Comparison of ENCODE assay signal across 17 cellular contexts in genomic region chr21:42443876-42444744, GRCh38. TPM values are rescaled to one million over a fixed set of nuclear protein-coding genes. Genes with fewer than 3 reads are reported as not detected.
"Had no signal": no experiment of that assay in that cellular context is flagged by ENCODE, and none has a peak within 500 bp of the region (broad histone marks: within the 10 kb centered on the region; RNA-seq: fewer than 3 reads in every experiment).

No MANE protein-coding gene starts in this region.

- H3K4me1 ChIP-seq: esophagus muscularis mucosa, suprapubic skin had no signal

- H3K4me2 ChIP-seq: hepatocyte had no signal

- H3K27me3 Mint-ChIP-seq: activated CD4-positive, alpha-beta memory T cell treated with anti-CD3 and anti-CD28 coated beads for 36 hours; activated naive CD8-positive, alpha-beta T cell treated with anti-CD3 and anti-CD28 coated beads, Interleukin-2, amount 10 ng/mL, durations not matched to agents 7 days and 5 days had no signal

- H3K27ac Mint-ChIP-seq: activated CD4-positive, alpha-beta memory T cell treated with anti-CD3 and anti-CD28 coated beads for 36 hours; activated naive CD8-positive, alpha-beta T cell treated with anti-CD3 and anti-CD28 coated beads, Interleukin-2, amount 10 ng/mL, durations not matched to agents 7 days and 5 days; activated T-helper 1 cell treated with anti-CD3 and anti-CD28 coated beads, Interleukin-12 subunit alpha, Interleukin-12 subunit beta, Interleukin-2, Interleukin-4 antibody, amounts not matched to agents 30 ng/mL and 10 ng/mL and 1 ng/mL, durations not matched to agents 14 hours and 24 hours and 36 hours; naive B cell; type B pancreatic cell had no signal

- H3K9me3 Mint-ChIP-seq: activated CD4-positive, alpha-beta memory T cell treated with anti-CD3 and anti-CD28 coated beads for 36 hours; activated naive CD8-positive, alpha-beta T cell treated with anti-CD3 and anti-CD28 coated beads, Interleukin-2, amount 10 ng/mL, durations not matched to agents 7 days and 5 days; activated T-helper 1 cell treated with anti-CD3 and anti-CD28 coated beads, Interleukin-12 subunit alpha, Interleukin-12 subunit beta, Interleukin-2, Interleukin-4 antibody, amounts not matched to agents 30 ng/mL and 10 ng/mL and 1 ng/mL, durations not matched to agents 14 hours and 24 hours and 36 hours; type B pancreatic cell had no signal

- H3K4me3 ChIP-seq: esophagus muscularis mucosa, hepatocyte, suprapubic skin had no signal

- H3K27ac ChIP-seq: esophagus muscularis mucosa, hepatocyte, neutrophil, suprapubic skin had no signal

- H3K9me3 ChIP-seq: esophagus muscularis mucosa, neutrophil, suprapubic skin had no signal

- H3K36me3 Mint-ChIP-seq: naive B cell, type B pancreatic cell had no signal

- H3K4me3 Mint-ChIP-seq: activated CD4-positive, alpha-beta memory T cell treated with anti-CD3 and anti-CD28 coated beads for 36 hours; activated naive CD8-positive, alpha-beta T cell treated with anti-CD3 and anti-CD28 coated beads, Interleukin-2, amount 10 ng/mL, durations not matched to agents 7 days and 5 days; activated T-helper 1 cell treated with anti-CD3 and anti-CD28 coated beads, Interleukin-12 subunit alpha, Interleukin-12 subunit beta, Interleukin-2, Interleukin-4 antibody, amounts not matched to agents 30 ng/mL and 10 ng/mL and 1 ng/mL, durations not matched to agents 14 hours and 24 hours and 36 hours; naive B cell; type B pancreatic cell had no signal

- H3K79me2 ChIP-seq: hepatocyte had no signal

- DNase-seq: activated CD4-positive, alpha-beta memory T cell treated with anti-CD3 and anti-CD28 coated beads for 36 hours; activated naive CD8-positive, alpha-beta T cell treated with anti-CD3 and anti-CD28 coated beads, Interleukin-2, amount 10 ng/mL, durations not matched to agents 7 days and 5 days; aorta; cortex of kidney; effector CD4-positive, alpha-beta T cell; islet precursor cell; mammary epithelial cell; naive B cell; stimulated activated CD4-positive, alpha-beta T cell treated with anti-CD3 and anti-CD28 coated beads, Interleukin-2, amount 100 ng/mL, for 48 hours; stimulated activated naive CD4-positive, alpha-beta T cell treated with Interleukin-2 at 50 U/mL for 16 hours had no signal

- H3K36me3 ChIP-seq: esophagus muscularis mucosa, neutrophil, suprapubic skin had no signal

- H2AFZ ChIP-seq: hepatocyte had no signal

- H3K27me3 ChIP-seq: hepatocyte, neutrophil had no signal

RNA-seq across cellular contexts. Expression of gene UBASH3A, which starts 40.4 kb away (rescaled TPM):
- total RNA-seq: glomerular endothelial cell, hepatocyte, mammary epithelial cell had no signal
- polyA plus RNA-seq: hepatocyte, mammary epithelial cell had no signal

RNA-seq across cellular contexts. Expression of gene TMPRSS3, which starts 48.3 kb away (rescaled TPM):
- total RNA-seq: esophagus muscularis mucosa, glomerular endothelial cell had no signal
- polyA plus RNA-seq: mammary epithelial cell had no signal

RNA-seq across cellular contexts. Expression of gene RSPH1, which starts 51.9 kb away (rescaled TPM):
- total RNA-seq: activated naive CD8-positive, alpha-beta T cell treated with anti-CD3 and anti-CD28 coated beads, Interleukin-2, amount 10 ng/mL, durations not matched to agents 7 days and 5 days; activated T-helper 1 cell treated with anti-CD3 and anti-CD28 coated beads, Interleukin-12 subunit alpha, Interleukin-12 subunit beta, Interleukin-2, Interleukin-4 antibody, amounts not matched to agents 30 ng/mL and 10 ng/mL and 1 ng/mL, durations not matched to agents 14 hours and 24 hours and 36 hours; glomerular endothelial cell had no signal
